ENCODE assay signal across 8 cellular contexts in genomic region chr1:221794079-221794670, GRCh38. TPM values are rescaled to one million over a fixed set of nuclear protein-coding genes. Genes with fewer than 3 reads are reported as not detected.
DNase-seq lines count a peak whose midpoint lies in the region; ATAC-seq lines count a peak whose summit lies in the region.

No MANE protein-coding gene starts in this region.

- no peaks in the 10 kb centered on the region for H3K79me1 ChIP-seq in neuronal stem cell (ENCODE audit: low read depth, low read length)

- no peak overlapping the region for H2BK120ac ChIP-seq in neuronal stem cell (ENCODE audit: low read depth, low read length)

- H3K18ac ChIP-seq in neuronal stem cell (ENCODE audit: low read length): no peak overlapping the region

- no peak for DNase-seq in activated naive CD4-positive, alpha-beta T cell treated with anti-CD3 and anti-CD28 coated beads, Interleukin-2, amount 50 U/mL, for 72 hours (ENCODE audit: low spot score in 2 of 2)
- DNase-seq in neuronal stem cell (ENCODE audit: low spot score) (no peak), mesenteric fat pad (ENCODE audit: low spot score) (no peak), iPS-NIHi11 (ENCODE audit: low spot score) (no peak), HUDEP-2 (lab: John Stamatoyannopoulos, UW; ENCODE audit: unreplicated experiment in 76 of 76) (no peak)

- no peak overlapping the region for H3K23ac ChIP-seq in neuronal stem cell (ENCODE audit: low read depth, low read length, poor library complexity)

- H3K9me3 ChIP-seq in BLaER1 treated with 17β-estradiol and CSF1 and Interleukin-3, amounts not matched to agents 10 nM and 100 nM (replicated peaks in 1 of 11): peaks cover under 1 to 6% (median 1%) of the 10 kb centered on the region in 11 experiments; a peak in 13 of 22 replicates
- no peaks in the 10 kb centered on the region for H3K9me3 ChIP-seq in neuronal stem cell (replicated peaks in 1 of 2; ENCODE audit: control insufficient read depth in 2 of 2, insufficient read depth in 1 of 2, low read depth in 1 of 2, low read length in 2 of 2)

- H3K9me3 Mint-ChIP-seq in activated naive CD4-positive, alpha-beta T cell treated with anti-CD3 and anti-CD28 coated beads, Interleukin-2, amount 50 U/mL, for 72 hours: peaks cover 0 to under 1% of the 10 kb centered on the region in 2 donors

- no peak overlapping the region for H3K4me3 ChIP-seq in BLaER1 treated with 17β-estradiol and CSF1 and Interleukin-3, amounts not matched to agents 10 nM and 100 nM
- no peak overlapping the region for H3K4me3 ChIP-seq in neuronal stem cell (ENCODE audit: low read length in 2 of 2)

- H3K27ac ChIP-seq in BLaER1 treated with 17β-estradiol and CSF1 and Interleukin-3, amounts not matched to agents 10 nM and 100 nM: peak overlapping the region in 5 of 11 experiments; percentile 0 to 54 (median 34); a peak in 7 of 22 replicates
- no peak overlapping the region for H3K27ac ChIP-seq in neuronal stem cell (replicated peaks; ENCODE audit: low read length)

- no peak overlapping the region for H2BK12ac ChIP-seq in neuronal stem cell (ENCODE audit: low read length)

- no peak overlapping the region for H4K8ac ChIP-seq in neuronal stem cell (ENCODE audit: low read depth, low read length)

- ATAC-seq in GM18907 (IDR thresholded peaks at IDR 0.05; ENCODE audit: unreplicated experiment): peak; percentile 71
- ATAC-seq in HG03064 (IDR thresholded peaks at IDR 0.05; ENCODE audit: low read depth, unreplicated experiment): peak; percentile 24
- ATAC-seq in activated naive CD4-positive, alpha-beta T cell treated with anti-CD3 and anti-CD28 coated beads, Interleukin-2, amount 50 U/mL, for 72 hours: peak; percentile 91

- H3K27me3 ChIP-seq in BLaER1 treated with 17β-estradiol and CSF1 and Interleukin-3, amounts not matched to agents 10 nM and 100 nM: no peaks in the 10 kb centered on the region
- no peaks in the 10 kb centered on the region for H3K27me3 ChIP-seq in neuronal stem cell (ENCODE audit: control insufficient read depth in 3 of 3, insufficient read depth in 3 of 3, low read depth in 1 of 3, low read length in 3 of 3)

- H3K36me3 Mint-ChIP-seq in activated naive CD4-positive, alpha-beta T cell treated with anti-CD3 and anti-CD28 coated beads, Interleukin-2, amount 50 U/mL, for 72 hours: no peaks in the 10 kb centered on the region

- H2AFZ ChIP-seq in neuronal stem cell (ENCODE audit: low read length): no peak overlapping the region

- H2BK15ac ChIP-seq in neuronal stem cell (ENCODE audit: low read length): no peak overlapping the region

- no peak overlapping the region for H3K14ac ChIP-seq in neuronal stem cell (ENCODE audit: low read length)

- no peak overlapping the region for H2AK5ac ChIP-seq in neuronal stem cell (ENCODE audit: low read depth, low read length)

- H3K4me2 ChIP-seq in BLaER1 treated with 17β-estradiol and CSF1 and Interleukin-3, amounts not matched to agents 10 nM and 100 nM: peak overlapping the region; percentile 12 to 76 (median 54); a peak in 21 of 22 replicates
- no peak overlapping the region for H3K4me2 ChIP-seq in neuronal stem cell (ENCODE audit: insufficient read depth, low read length, poor library complexity, severe bottlenecking)

- H4K91ac ChIP-seq in neuronal stem cell (ENCODE audit: low read depth, low read length, poor library complexity): no peak overlapping the region

- no peak overlapping the region for H3K9ac ChIP-seq in BLaER1 treated with 17β-estradiol and CSF1 and Interleukin-3, amounts not matched to agents 10 nM and 100 nM
- H3K9ac ChIP-seq in neuronal stem cell (ENCODE audit: low read depth, low read length, poor library complexity): no peak overlapping the region

- no CpG with 5 or more reads among the region's 2 CpGs for WGBS in neuronal stem cell (ENCODE audit: extremely low coverage in 2 of 2, insufficient read length in 2 of 2, insufficient replicate concordance in 1 of 2), 2 donors

- no peaks in the 10 kb centered on the region for H3K36me3 ChIP-seq in BLaER1 treated with 17β-estradiol and CSF1 and Interleukin-3, amounts not matched to agents 10 nM and 100 nM
- H3K36me3 ChIP-seq in neuronal stem cell (replicated peaks in 1 of 2; ENCODE audit: control insufficient read depth in 2 of 2, insufficient read depth in 2 of 2, low read length in 2 of 2): no peaks in the 10 kb centered on the region

- H2BK5ac ChIP-seq in neuronal stem cell (ENCODE audit: low read length): no peak overlapping the region

- no peaks in the 10 kb centered on the region for H4K20me1 ChIP-seq in BLaER1 treated with 17β-estradiol and CSF1 and Interleukin-3, amounts not matched to agents 10 nM and 100 nM

- no peak overlapping the region for H3K4ac ChIP-seq in neuronal stem cell (ENCODE audit: low read length)

- H3K27ac Mint-ChIP-seq in activated naive CD4-positive, alpha-beta T cell treated with anti-CD3 and anti-CD28 coated beads, Interleukin-2, amount 50 U/mL, for 72 hours: peak overlapping the region; percentile 59 to 91

- H3K4me1 ChIP-seq in BLaER1 treated with 17β-estradiol and CSF1 and Interleukin-3, amounts not matched to agents 10 nM and 100 nM: peaks cover 10 to 18% (median 16%) of the 10 kb centered on the region in 10 experiments; a peak in 19 of 20 replicates
- no peaks in the 10 kb centered on the region for H3K4me1 ChIP-seq in neuronal stem cell (ENCODE audit: control insufficient read depth in 2 of 2, insufficient read depth in 1 of 2, low read depth in 1 of 2, low read length in 2 of 2)

RNA-seq across cellular contexts. Expression of gene DUSP10, which starts 52.3 kb away (rescaled TPM):
- total RNA-seq in activated naive CD4-positive, alpha-beta T cell treated with anti-CD3 and anti-CD28 coated beads, Interleukin-2, amount 50 U/mL, for 72 hours: 1 to 10 TPM; 7.8 to 9.3 TPM
- polyA plus RNA-seq in neuronal stem cell (2013, experiment 1 of 2): 1.8 TPM
- 1.5 TPM for polyA plus RNA-seq in neuronal stem cell (2013, experiment 2 of 2)
- total RNA-seq in mesenteric fat pad: 5.8 TPM

Comparison
In these comparisons a context has a peak if more than half of its experiments do, and no peak if none do; other contexts are left out.
1. ATAC-seq: peak in every context shown above with its lines; median percentile 91 in activated naive CD4-positive, alpha-beta T cell treated with anti-CD3 and anti-CD28 coated beads, Interleukin-2, amount 50 U/mL, for 72 hours; 71 in GM18907; 24 in HG03064.